1 cellular context compared by ENCODE assay signal in the genomic region with DNA sequence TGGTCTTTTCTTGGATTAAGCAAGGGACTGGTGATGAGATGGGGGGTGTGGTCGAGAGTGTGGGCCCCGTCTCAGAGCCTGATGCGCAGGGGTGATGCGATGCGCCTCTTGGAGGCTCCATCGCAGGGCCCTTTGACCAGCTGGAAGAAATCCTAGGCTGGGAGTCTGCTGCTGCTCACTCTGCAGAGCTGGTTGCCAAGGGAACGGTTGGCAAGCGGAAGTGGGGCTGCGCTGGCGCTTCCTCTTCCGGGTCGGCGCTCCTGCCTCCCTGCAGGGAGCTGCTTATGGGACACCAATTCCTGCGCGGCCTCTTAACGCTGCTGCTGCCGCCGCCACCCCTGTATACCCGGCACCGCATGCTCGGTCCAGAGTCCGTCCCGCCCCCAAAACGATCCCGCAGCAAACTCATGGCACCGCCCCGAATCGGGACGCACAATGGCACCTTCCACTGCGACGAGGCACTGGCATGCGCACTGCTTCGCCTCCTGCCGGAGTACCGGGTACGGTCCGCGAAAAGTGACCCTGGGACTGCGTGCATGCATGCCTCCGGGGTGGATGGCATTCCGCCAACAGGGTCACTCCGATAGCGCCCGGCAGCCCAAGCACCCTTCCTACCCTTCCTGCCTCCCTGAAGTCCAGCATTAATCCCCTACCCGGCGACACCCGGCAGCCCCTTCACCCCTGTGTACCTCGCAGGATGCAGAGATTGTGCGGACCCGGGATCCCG.
TF ChIP-seq lines count a peak whose summit lies in the region.

A gene with protein sequence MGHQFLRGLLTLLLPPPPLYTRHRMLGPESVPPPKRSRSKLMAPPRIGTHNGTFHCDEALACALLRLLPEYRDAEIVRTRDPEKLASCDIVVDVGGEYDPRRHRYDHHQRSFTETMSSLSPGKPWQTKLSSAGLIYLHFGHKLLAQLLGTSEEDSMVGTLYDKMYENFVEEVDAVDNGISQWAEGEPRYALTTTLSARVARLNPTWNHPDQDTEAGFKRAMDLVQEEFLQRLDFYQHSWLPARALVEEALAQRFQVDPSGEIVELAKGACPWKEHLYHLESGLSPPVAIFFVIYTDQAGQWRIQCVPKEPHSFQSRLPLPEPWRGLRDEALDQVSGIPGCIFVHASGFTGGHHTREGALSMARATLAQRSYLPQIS (plus strand): TSS at position 242 of the 727 bp plus-strand sequence. CDS start 43 bp downstream, at position 285.

TF ChIP-seq in HepG2, 621 proteins besides CTCF, POLR2A, EP300 and RAD21 (continued from another document and continues in another):
- no peak for TF ChIP-seq ZNF496 (CRISPR knock-in tag; IDR thresholded peaks at IDR 0.05; ENCODE audit: insufficient replicate concordance)
- TF ChIP-seq, protein P1, sequence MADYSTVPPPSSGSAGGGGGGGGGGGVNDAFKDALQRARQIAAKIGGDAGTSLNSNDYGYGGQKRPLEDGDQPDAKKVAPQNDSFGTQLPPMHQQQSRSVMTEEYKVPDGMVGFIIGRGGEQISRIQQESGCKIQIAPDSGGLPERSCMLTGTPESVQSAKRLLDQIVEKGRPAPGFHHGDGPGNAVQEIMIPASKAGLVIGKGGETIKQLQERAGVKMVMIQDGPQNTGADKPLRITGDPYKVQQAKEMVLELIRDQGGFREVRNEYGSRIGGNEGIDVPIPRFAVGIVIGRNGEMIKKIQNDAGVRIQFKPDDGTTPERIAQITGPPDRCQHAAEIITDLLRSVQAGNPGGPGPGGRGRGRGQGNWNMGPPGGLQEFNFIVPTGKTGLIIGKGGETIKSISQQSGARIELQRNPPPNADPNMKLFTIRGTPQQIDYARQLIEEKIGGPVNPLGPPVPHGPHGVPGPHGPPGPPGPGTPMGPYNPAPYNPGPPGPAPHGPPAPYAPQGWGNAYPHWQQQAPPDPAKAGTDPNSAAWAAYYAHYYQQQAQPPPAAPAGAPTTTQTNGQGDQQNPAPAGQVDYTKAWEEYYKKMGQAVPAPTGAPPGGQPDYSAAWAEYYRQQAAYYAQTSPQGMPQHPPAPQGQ (CRISPR knock-in tag; IDR thresholded peaks at IDR 0.05; ENCODE audit: borderline replicate concordance), result no peak
- peak; percentile 52 for TF ChIP-seq SOX5 (CRISPR knock-in tag; IDR thresholded peaks at IDR 0.05; ENCODE audit: borderline replicate concordance)
- 0 out of 2 replicates have a peak, but pooled peaks have one; percentile 46 for TF ChIP-seq KLF6 (CRISPR knock-in tag; IDR thresholded peaks at IDR 0.05)
- peak; percentile 65 for TF ChIP-seq HCFC1 (IDR thresholded peaks at IDR 0.05; ENCODE audit: low read depth, low read length)
- TF ChIP-seq, protein P2, sequence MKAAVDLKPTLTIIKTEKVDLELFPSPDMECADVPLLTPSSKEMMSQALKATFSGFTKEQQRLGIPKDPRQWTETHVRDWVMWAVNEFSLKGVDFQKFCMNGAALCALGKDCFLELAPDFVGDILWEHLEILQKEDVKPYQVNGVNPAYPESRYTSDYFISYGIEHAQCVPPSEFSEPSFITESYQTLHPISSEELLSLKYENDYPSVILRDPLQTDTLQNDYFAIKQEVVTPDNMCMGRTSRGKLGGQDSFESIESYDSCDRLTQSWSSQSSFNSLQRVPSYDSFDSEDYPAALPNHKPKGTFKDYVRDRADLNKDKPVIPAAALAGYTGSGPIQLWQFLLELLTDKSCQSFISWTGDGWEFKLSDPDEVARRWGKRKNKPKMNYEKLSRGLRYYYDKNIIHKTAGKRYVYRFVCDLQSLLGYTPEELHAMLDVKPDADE (CRISPR knock-in tag; IDR thresholded peaks at IDR 0.05), result no peak
- TF ChIP-seq U2AF2 (IDR thresholded peaks at IDR 0.05; ENCODE audit: low read depth, low read length), result peak; percentile 98
- TF ChIP-seq SRSF4 (IDR thresholded peaks at IDR 0.05; ENCODE audit: low read depth, low read length, poor library complexity, severe bottlenecking), result no peak
- peak; percentile 93; the same call in 1 of the 2 replicates for TF ChIP-seq ARID2 (CRISPR knock-in tag; IDR thresholded peaks at IDR 0.05; ENCODE audit: borderline replicate concordance)
- TF ChIP-seq, protein P3, sequence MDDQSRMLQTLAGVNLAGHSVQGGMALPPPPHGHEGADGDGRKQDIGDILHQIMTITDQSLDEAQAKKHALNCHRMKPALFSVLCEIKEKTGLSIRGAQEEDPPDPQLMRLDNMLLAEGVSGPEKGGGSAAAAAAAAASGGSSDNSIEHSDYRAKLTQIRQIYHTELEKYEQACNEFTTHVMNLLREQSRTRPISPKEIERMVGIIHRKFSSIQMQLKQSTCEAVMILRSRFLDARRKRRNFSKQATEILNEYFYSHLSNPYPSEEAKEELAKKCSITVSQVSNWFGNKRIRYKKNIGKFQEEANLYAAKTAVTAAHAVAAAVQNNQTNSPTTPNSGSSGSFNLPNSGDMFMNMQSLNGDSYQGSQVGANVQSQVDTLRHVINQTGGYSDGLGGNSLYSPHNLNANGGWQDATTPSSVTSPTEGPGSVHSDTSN (CRISPR knock-in tag; IDR thresholded peaks at IDR 0.05; ENCODE audit: borderline replicate concordance), result no peak
- TF ChIP-seq FOXA1 (IDR thresholded peaks at IDR 0.05), result no peak
- peak; percentile 45 for TF ChIP-seq FOXA1 (CRISPR knock-in tag; IDR thresholded peaks at IDR 0.05)
- TF ChIP-seq ZNF530 (CRISPR knock-in tag; IDR thresholded peaks at IDR 0.05; ENCODE audit: low read depth), result no peak
- peak; percentile 72 for TF ChIP-seq ARNTL (CRISPR knock-in tag; IDR thresholded peaks at IDR 0.05)
- no peak for TF ChIP-seq ZNF674 (CRISPR knock-in tag; IDR thresholded peaks at IDR 0.05; ENCODE audit: low read depth)
- TF ChIP-seq, protein P4, sequence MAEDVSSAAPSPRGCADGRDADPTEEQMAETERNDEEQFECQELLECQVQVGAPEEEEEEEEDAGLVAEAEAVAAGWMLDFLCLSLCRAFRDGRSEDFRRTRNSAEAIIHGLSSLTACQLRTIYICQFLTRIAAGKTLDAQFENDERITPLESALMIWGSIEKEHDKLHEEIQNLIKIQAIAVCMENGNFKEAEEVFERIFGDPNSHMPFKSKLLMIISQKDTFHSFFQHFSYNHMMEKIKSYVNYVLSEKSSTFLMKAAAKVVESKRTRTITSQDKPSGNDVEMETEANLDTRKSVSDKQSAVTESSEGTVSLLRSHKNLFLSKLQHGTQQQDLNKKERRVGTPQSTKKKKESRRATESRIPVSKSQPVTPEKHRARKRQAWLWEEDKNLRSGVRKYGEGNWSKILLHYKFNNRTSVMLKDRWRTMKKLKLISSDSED (CRISPR knock-in tag; IDR thresholded peaks at IDR 0.05), result no peak
- TF ChIP-seq TOE1 (CRISPR knock-in tag; IDR thresholded peaks at IDR 0.05), result no peak
- TF ChIP-seq ZMYM4 (CRISPR knock-in tag; IDR thresholded peaks at IDR 0.05), result peak; percentile 66
- TF ChIP-seq STAG1 (CRISPR knock-in tag; IDR thresholded peaks at IDR 0.05), result peak; percentile 13; the same call in 1 of the 2 replicates
- TF ChIP-seq, protein P5, sequence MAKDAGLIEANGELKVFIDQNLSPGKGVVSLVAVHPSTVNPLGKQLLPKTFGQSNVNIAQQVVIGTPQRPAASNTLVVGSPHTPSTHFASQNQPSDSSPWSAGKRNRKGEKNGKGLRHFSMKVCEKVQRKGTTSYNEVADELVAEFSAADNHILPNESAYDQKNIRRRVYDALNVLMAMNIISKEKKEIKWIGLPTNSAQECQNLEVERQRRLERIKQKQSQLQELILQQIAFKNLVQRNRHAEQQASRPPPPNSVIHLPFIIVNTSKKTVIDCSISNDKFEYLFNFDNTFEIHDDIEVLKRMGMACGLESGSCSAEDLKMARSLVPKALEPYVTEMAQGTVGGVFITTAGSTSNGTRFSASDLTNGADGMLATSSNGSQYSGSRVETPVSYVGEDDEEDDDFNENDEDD (CRISPR knock-in tag; IDR thresholded peaks at IDR 0.05; ENCODE audit: borderline replicate concordance), result peak; percentile 76; the same call in 1 of the 2 replicates
- TF ChIP-seq ZNF891 (CRISPR knock-in tag; IDR thresholded peaks at IDR 0.05), result peak; percentile 70; the same call in 1 of the 2 replicates
- TF ChIP-seq, protein P6, sequence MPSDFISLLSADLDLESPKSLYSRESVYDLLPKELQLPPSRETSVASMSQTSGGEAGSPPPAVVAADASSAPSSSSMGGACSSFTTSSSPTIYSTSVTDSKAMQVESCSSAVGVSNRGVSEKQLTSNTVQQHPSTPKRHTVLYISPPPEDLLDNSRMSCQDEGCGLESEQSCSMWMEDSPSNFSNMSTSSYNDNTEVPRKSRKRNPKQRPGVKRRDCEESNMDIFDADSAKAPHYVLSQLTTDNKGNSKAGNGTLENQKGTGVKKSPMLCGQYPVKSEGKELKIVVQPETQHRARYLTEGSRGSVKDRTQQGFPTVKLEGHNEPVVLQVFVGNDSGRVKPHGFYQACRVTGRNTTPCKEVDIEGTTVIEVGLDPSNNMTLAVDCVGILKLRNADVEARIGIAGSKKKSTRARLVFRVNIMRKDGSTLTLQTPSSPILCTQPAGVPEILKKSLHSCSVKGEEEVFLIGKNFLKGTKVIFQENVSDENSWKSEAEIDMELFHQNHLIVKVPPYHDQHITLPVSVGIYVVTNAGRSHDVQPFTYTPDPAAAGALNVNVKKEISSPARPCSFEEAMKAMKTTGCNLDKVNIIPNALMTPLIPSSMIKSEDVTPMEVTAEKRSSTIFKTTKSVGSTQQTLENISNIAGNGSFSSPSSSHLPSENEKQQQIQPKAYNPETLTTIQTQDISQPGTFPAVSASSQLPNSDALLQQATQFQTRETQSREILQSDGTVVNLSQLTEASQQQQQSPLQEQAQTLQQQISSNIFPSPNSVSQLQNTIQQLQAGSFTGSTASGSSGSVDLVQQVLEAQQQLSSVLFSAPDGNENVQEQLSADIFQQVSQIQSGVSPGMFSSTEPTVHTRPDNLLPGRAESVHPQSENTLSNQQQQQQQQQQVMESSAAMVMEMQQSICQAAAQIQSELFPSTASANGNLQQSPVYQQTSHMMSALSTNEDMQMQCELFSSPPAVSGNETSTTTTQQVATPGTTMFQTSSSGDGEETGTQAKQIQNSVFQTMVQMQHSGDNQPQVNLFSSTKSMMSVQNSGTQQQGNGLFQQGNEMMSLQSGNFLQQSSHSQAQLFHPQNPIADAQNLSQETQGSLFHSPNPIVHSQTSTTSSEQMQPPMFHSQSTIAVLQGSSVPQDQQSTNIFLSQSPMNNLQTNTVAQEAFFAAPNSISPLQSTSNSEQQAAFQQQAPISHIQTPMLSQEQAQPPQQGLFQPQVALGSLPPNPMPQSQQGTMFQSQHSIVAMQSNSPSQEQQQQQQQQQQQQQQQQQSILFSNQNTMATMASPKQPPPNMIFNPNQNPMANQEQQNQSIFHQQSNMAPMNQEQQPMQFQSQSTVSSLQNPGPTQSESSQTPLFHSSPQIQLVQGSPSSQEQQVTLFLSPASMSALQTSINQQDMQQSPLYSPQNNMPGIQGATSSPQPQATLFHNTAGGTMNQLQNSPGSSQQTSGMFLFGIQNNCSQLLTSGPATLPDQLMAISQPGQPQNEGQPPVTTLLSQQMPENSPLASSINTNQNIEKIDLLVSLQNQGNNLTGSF (CRISPR knock-in tag; IDR thresholded peaks at IDR 0.05), result peak; percentile 76; the same call in 1 of the 2 replicates
- no peak for TF ChIP-seq ZNF672 (CRISPR knock-in tag; IDR thresholded peaks at IDR 0.05)
- peak; percentile 88; the same call in 1 of the 2 replicates for TF ChIP-seq ZNF761 (CRISPR knock-in tag; conservative IDR thresholded peaks at IDR 0.05)
- TF ChIP-seq ZNF678 (CRISPR knock-in tag; IDR thresholded peaks at IDR 0.05), result peak; percentile 83
- peak in 1 of 2 experiments; percentile 76; a peak in 1 of 4 replicates for TF ChIP-seq KLF16 (CRISPR knock-in tag; IDR thresholded peaks at IDR 0.05)
- TF ChIP-seq EHMT2 (IDR thresholded peaks at IDR 0.05; ENCODE audit: borderline replicate concordance, low read depth, low read length), result no peak
- TF ChIP-seq ZNF776 (CRISPR knock-in tag; IDR thresholded peaks at IDR 0.05), result peak; percentile 95
- no peak for TF ChIP-seq ZNF30 (CRISPR knock-in tag; IDR thresholded peaks at IDR 0.05)
- TF ChIP-seq NONO (IDR thresholded peaks at IDR 0.05), result no peak
- peak; percentile 94 for TF ChIP-seq NONO (CRISPR knock-in tag; conservative IDR thresholded peaks at IDR 0.05)
- TF ChIP-seq TAF1 (CRISPR knock-in tag; IDR thresholded peaks at IDR 0.05), result peak; percentile 89
- TF ChIP-seq PHF8 (CRISPR knock-in tag; IDR thresholded peaks at IDR 0.05), result peak; percentile 89
- TF ChIP-seq SMC3 (IDR thresholded peaks at IDR 0.05; ENCODE audit: low read length), result no peak
- TF ChIP-seq, protein P7, sequence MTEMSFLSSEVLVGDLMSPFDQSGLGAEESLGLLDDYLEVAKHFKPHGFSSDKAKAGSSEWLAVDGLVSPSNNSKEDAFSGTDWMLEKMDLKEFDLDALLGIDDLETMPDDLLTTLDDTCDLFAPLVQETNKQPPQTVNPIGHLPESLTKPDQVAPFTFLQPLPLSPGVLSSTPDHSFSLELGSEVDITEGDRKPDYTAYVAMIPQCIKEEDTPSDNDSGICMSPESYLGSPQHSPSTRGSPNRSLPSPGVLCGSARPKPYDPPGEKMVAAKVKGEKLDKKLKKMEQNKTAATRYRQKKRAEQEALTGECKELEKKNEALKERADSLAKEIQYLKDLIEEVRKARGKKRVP (CRISPR knock-in tag; IDR thresholded peaks at IDR 0.05), result no peak
- TF ChIP-seq TBX3 (IDR thresholded peaks at IDR 0.05; ENCODE audit: borderline replicate concordance), result 0 out of 2 replicates have a peak, but pooled peaks have one; percentile 36
- no peak for TF ChIP-seq CHD2 (IDR thresholded peaks at IDR 0.05; ENCODE audit: low read depth, low read length)
- TF ChIP-seq ZNF44 (CRISPR knock-in tag; IDR thresholded peaks at IDR 0.05), result peak; percentile 80; the same call in 1 of the 2 replicates
- peak; percentile 41 for TF ChIP-seq TEAD3 (CRISPR knock-in tag; optimal IDR thresholded peaks at IDR 0.05; ENCODE audit: borderline replicate concordance)
- TF ChIP-seq ZFP90 (CRISPR knock-in tag; IDR thresholded peaks at IDR 0.05; ENCODE audit: borderline replicate concordance), result peak; percentile 73; the same call in 1 of the 2 replicates
- TF ChIP-seq, protein P8, sequence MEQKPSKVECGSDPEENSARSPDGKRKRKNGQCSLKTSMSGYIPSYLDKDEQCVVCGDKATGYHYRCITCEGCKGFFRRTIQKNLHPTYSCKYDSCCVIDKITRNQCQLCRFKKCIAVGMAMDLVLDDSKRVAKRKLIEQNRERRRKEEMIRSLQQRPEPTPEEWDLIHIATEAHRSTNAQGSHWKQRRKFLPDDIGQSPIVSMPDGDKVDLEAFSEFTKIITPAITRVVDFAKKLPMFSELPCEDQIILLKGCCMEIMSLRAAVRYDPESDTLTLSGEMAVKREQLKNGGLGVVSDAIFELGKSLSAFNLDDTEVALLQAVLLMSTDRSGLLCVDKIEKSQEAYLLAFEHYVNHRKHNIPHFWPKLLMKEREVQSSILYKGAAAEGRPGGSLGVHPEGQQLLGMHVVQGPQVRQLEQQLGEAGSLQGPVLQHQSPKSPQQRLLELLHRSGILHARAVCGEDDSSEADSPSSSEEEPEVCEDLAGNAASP (CRISPR knock-in tag; IDR thresholded peaks at IDR 0.05; ENCODE audit: borderline replicate concordance), result no peak
- TF ChIP-seq ZNF264 (CRISPR knock-in tag; IDR thresholded peaks at IDR 0.05), result no peak; the same call in 1 of the 2 replicates
- TF ChIP-seq KAT2B (IDR thresholded peaks at IDR 0.05; ENCODE audit: borderline replicate concordance, low read depth, low read length), result no peak
- TF ChIP-seq KLF13 (CRISPR knock-in tag; IDR thresholded peaks at IDR 0.05), result 0 out of 2 replicates have a peak, but pooled peaks have one; percentile 25
- 0 out of 2 replicates have a peak, but pooled peaks have one; percentile 33 for TF ChIP-seq ZBTB7B (CRISPR knock-in tag; IDR thresholded peaks at IDR 0.05)
- no peak; the same call in 1 of the 2 replicates for TF ChIP-seq TP53 (CRISPR knock-in tag; conservative IDR thresholded peaks at IDR 0.05)
- no peak; the same call in 1 of the 2 replicates for TF ChIP-seq ZNF589 (CRISPR knock-in tag; conservative IDR thresholded peaks at IDR 0.05)
- peak; percentile 79; the same call in 1 of the 2 replicates for TF ChIP-seq ZSCAN25 (CRISPR knock-in tag; IDR thresholded peaks at IDR 0.05)
